19 cellular contexts compared by ENCODE assay signal in the genomic region with DNA sequence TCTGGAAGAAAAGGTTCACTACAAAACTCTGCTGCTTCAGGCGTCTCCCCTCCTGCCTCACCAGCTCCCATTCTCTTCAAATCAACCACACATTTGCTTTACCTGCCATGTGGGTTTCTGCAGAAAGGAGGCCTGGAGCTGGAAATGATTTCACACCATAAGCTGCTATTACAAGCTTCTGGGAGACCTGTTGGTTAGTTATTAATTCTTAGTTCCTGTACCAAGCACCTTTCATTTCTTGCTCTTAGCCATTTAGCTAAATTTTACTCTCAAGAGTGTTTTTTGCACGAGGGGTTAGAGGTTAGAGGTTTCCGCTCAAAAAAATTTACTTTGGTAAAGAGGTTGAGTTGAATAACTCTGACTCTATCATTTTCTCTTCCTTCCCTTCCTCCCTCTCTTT.
DNase-seq lines count a peak whose midpoint lies in the region; ATAC-seq and TF ChIP-seq lines count a peak whose summit lies in the region.
"Had no signal": no experiment of that assay in that cellular context is flagged by ENCODE, and none has a peak within 500 bp of the region (broad histone marks: within the 10 kb centered on the region; RNA-seq: fewer than 3 reads in every experiment).

No MANE protein-coding gene starts in this region.

- ATAC-seq in GM21825 (IDR thresholded peaks at IDR 0.05; ENCODE audit: unreplicated experiment): peak; percentile 77
- ATAC-seq in HG03378 (IDR thresholded peaks at IDR 0.05; ENCODE audit: unreplicated experiment): peak; percentile 55
- ATAC-seq: activated CD4-positive, CD25-positive, alpha-beta regulatory T cell treated with anti-CD3 and anti-CD28 coated beads, Interleukin-2, amount 50 U/mL, for 24 hours; left colon; mucosa of descending colon had no signal

- H3K36me3 Mint-ChIP-seq in osteocyte (ENCODE audit: unreplicated experiment) (peaks cover 18% of the 10 kb centered on the region), mesothelial cell of epicardium (peaks cover 3% of the 10 kb centered on the region)
- H3K36me3 Mint-ChIP-seq: activated naive CD4-positive, alpha-beta T cell treated with anti-CD3 and anti-CD28 coated beads, Interleukin-2, amount 10 ng/mL, durations not matched to agents 7 days and 5 days had no signal

- H3K9me3 Mint-ChIP-seq in osteocyte (ENCODE audit: unreplicated experiment) (no peaks in the 10 kb centered on the region), mesothelial cell of epicardium (no peaks in the 10 kb centered on the region)
- H3K9me3 Mint-ChIP-seq: activated naive CD4-positive, alpha-beta T cell treated with anti-CD3 and anti-CD28 coated beads, Interleukin-2, amount 10 ng/mL, durations not matched to agents 7 days and 5 days had no signal

- TF ChIP-seq CTCF in osteocyte (IDR thresholded peaks at IDR 0.05) (no peak), mesothelial cell of epicardium (IDR thresholded peaks at IDR 0.05; ENCODE audit: unreplicated experiment) (no peak)

- in situ Hi-C loops in G401 (cut with HindIII; ENCODE audit: low sequenced_read_pairs): no loop called here

- H3K4me3 Mint-ChIP-seq in osteocyte (ENCODE audit: unreplicated experiment): no peak overlapping the region
- no peak overlapping the region for H3K4me3 Mint-ChIP-seq in mesothelial cell of epicardium
- H3K4me3 Mint-ChIP-seq: activated naive CD4-positive, alpha-beta T cell treated with anti-CD3 and anti-CD28 coated beads, Interleukin-2, amount 10 ng/mL, durations not matched to agents 7 days and 5 days; B cell had no signal

- peaks cover 64% of the 10 kb centered on the region for H3K4me1 Mint-ChIP-seq in osteocyte (ENCODE audit: unreplicated experiment)
- no peaks in the 10 kb centered on the region for H3K4me1 Mint-ChIP-seq in mesothelial cell of epicardium
- H3K4me1 Mint-ChIP-seq: activated naive CD4-positive, alpha-beta T cell treated with anti-CD3 and anti-CD28 coated beads, Interleukin-2, amount 10 ng/mL, durations not matched to agents 7 days and 5 days; B cell had no signal

- H3K27ac Mint-ChIP-seq in osteocyte (ENCODE audit: unreplicated experiment) (peak overlapping the region; percentile 97), mesothelial cell of epicardium (no peak overlapping the region)
- H3K27ac Mint-ChIP-seq: activated naive CD4-positive, alpha-beta T cell treated with anti-CD3 and anti-CD28 coated beads, Interleukin-2, amount 10 ng/mL, durations not matched to agents 7 days and 5 days; B cell had no signal

- no peaks in the 10 kb centered on the region for H3K27me3 Mint-ChIP-seq in osteocyte (ENCODE audit: unreplicated experiment)
- no peaks in the 10 kb centered on the region for H3K27me3 Mint-ChIP-seq in mesothelial cell of epicardium (ENCODE audit: low read depth)

- peak; percentile 7 for DNase-seq in GM19238 (ENCODE audit: insufficient read length, low spot score)
- no peak for DNase-seq in osteocyte (ENCODE audit: extremely low spot score, unreplicated experiment)
- DNase-seq in NCI-H69 (lab: John Stamatoyannopoulos, UW): no peak
- no peak for DNase-seq in stimulated activated CD8-positive, alpha-beta memory T cell treated with anti-CD3 and anti-CD28 coated beads, Interleukin-4, amount 100 ng/mL, for 48 hours
- no peak for DNase-seq in mesothelial cell of epicardium (ENCODE audit: low spot score in 2 of 2, unreplicated experiment in 2 of 2)
- DNase-seq in G401 (ENCODE audit: low spot score): no peak
- DNase-seq: activated CD8-positive, alpha-beta memory T cell treated with anti-CD3 and anti-CD28 coated beads, Interleukin-2, amount 50 U/mL, for 4 hours; activated naive CD4-positive, alpha-beta T cell treated with anti-CD3 and anti-CD28 coated beads, Interleukin-2, amount 10 ng/mL, durations not matched to agents 7 days and 5 days; DMS 273 treated with DMSO at 0.1 percent for 48 hours; left colon; mucosa of descending colon; NCI-H1105; ovary; stimulated activated CD4-positive, alpha-beta T cell treated with anti-CD3 and anti-CD28 coated beads, Interleukin-4, amount 100 ng/mL, for 4 hours; T-helper 2 cell had no signal
